ENCODE assay signal across 1 cellular context in genomic region chr14:100713720-100714119, GRCh38.
TF ChIP-seq lines count a peak whose summit lies in the region.

No MANE protein-coding gene starts in this region.

TF ChIP-seq in H1, 55 proteins besides CTCF, POLR2A, EP300 and RAD21:
- TF ChIP-seq TBP (IDR thresholded peaks at IDR 0.05; ENCODE audit: low read depth, low read length) (no peak), POLR2AphosphoS5 (IDR thresholded peaks at IDR 0.05; ENCODE audit: low read depth, low read length) (no peak), SP4 (IDR thresholded peaks at IDR 0.05; ENCODE audit: low read length) (no peak), CEBPB (IDR thresholded peaks at IDR 0.05; ENCODE audit: low read depth, low read length) (no peak), NANOG (IDR thresholded peaks at IDR 0.05; ENCODE audit: insufficient read depth, low read depth, low read length, poor library complexity, severe bottlenecking) (no peak)
